8 cellular contexts compared by ENCODE assay signal in genomic region chr1:150576794-150577556, GRCh38. TPM values are rescaled to one million over a fixed set of nuclear protein-coding genes. Genes with fewer than 3 reads are reported as not detected.
DNase-seq lines count a peak whose midpoint lies in the region; ATAC-seq, FAIRE-seq and TF ChIP-seq lines count a peak whose summit lies in the region.

No MANE protein-coding gene starts in this region.

- H3K9me3 ChIP-seq in Peyer's patch: no peaks in the 10 kb centered on the region
- no peaks in the 10 kb centered on the region for H3K9me3 ChIP-seq in esophagus (ENCODE audit: control insufficient read depth in 2 of 2, insufficient read depth in 1 of 2, low read depth in 1 of 2, low read length in 1 of 2)
- no peaks in the 10 kb centered on the region for H3K9me3 ChIP-seq in pancreas

- FAIRE-seq in pancreas (lab: Jason Lieb, UNC): no peak

- H3K27me3 ChIP-seq in Peyer's patch: no peaks in the 10 kb centered on the region
- H3K27me3 ChIP-seq in esophagus (ENCODE audit: control insufficient read depth in 1 of 2, insufficient read depth in 2 of 2, low read length in 2 of 2): no peaks in the 10 kb centered on the region
- H3K27me3 ChIP-seq in pancreas: no peaks in the 10 kb centered on the region

- H3K36me3 ChIP-seq in Peyer's patch: peaks cover 0 to 63% (median 0%) of the 10 kb centered on the region in 3 donors
- H3K36me3 ChIP-seq in esophagus (ENCODE audit: control insufficient read depth in 2 of 2, insufficient read depth in 2 of 2, low read length in 1 of 2): peaks cover 2 to 19% of the 10 kb centered on the region in 2 donors
- peaks cover 0 to 27% (median 20%) of the 10 kb centered on the region in 3 donors for H3K36me3 ChIP-seq in pancreas

- intact Hi-C loops in pancreas (cut with DNase I): no loop called here

- TF ChIP-seq CTCF in Peyer's patch (IDR thresholded peaks at IDR 0.05) (no peak), pancreas (IDR thresholded peaks at IDR 0.05) (no peak)

- 0 to 15% methylated on average over 2 of the region's 2 CpGs for WGBS in esophagus, 2 donors
- 1 to 3% methylated on average over 2 of the region's 2 CpGs for WGBS in pancreas, 2 donors

- H3K4me1 ChIP-seq in Peyer's patch (peaks cover 3 to 46% (median 25%) of the 10 kb centered on the region in 4 donors), esophagus (ENCODE audit: control insufficient read depth in 2 of 2, insufficient read depth in 2 of 2, low read length in 1 of 2) (peaks cover 0 to 5% of the 10 kb centered on the region in 2 donors), pancreas (peaks cover 19 to 42% (median 41%) of the 10 kb centered on the region in 3 donors)

- TF ChIP-seq POLR2A in Peyer's patch (IDR thresholded peaks at IDR 0.05): peak in 1 of 2 donors; percentile 19

- H3K4me3 ChIP-seq in Peyer's patch: peak overlapping the region; percentile 81 to 99 (median 88)
- peak overlapping the region; percentile 52 to 95 for H3K4me3 ChIP-seq in esophagus (ENCODE audit: low read depth in 1 of 2, low read length in 2 of 2)
- peak overlapping the region; percentile 77 to 98 (median 95) for H3K4me3 ChIP-seq in pancreas

- peak; percentile 33 for DNase-seq in ELR (ENCODE audit: low read depth)
- DNase-seq in Peyer's patch: peak in 2 of 3 donors; percentile 9 to 45
- DNase-seq in pancreas: no peak
- DNase-seq in NCI-H2171 treated with DMSO at 0.1 percent for 48 hours (lab: John Stamatoyannopoulos, UW): no peak
- no peak for DNase-seq in activated CD4-positive, CD25-positive, alpha-beta regulatory T cell (lab: John Stamatoyannopoulos, UW)

- H3K27ac ChIP-seq in Peyer's patch (peak overlapping the region; percentile 97 to 100 (median 100)), esophagus (ENCODE audit: low read depth in 2 of 2, low read length in 1 of 2) (peak overlapping the region; percentile 68 to 83), pancreas (peak overlapping the region in 3 of 4 donors; percentile 98 to 100 (median 99))

- ATAC-seq in pancreas (no peak), GM18498 (IDR thresholded peaks at IDR 0.05; ENCODE audit: unreplicated experiment) (no peak), GM19023 (IDR thresholded peaks at IDR 0.05; ENCODE audit: unreplicated experiment) (no peak)

RNA-seq across cellular contexts. Expression of gene MCL1, which starts 2.4 kb away (rescaled TPM):
- total RNA-seq in Peyer's patch (100 to 1,000 TPM; 102 to 154 (median 140) TPM), pancreas (100 to 1,000 TPM in 3 of 6 donors, 10 to 100 TPM in 3; 91.6 to 163 (median 108) TPM)
- polyA plus RNA-seq in esophagus (100 to 1,000 TPM in 1 of 2 donors, 10 to 100 TPM in 1; 99.3 to 101 TPM), pancreas (10 to 100 TPM; 69.2 to 95.7 TPM)

RNA-seq across cellular contexts. Expression of gene ADAMTSL4, which starts 27.8 kb away (rescaled TPM):
- 10 to 100 TPM in 3 of 4 donors, 1 to 10 TPM in 1; 2.3 to 28.9 (median 15.3) TPM for total RNA-seq in Peyer's patch
- polyA plus RNA-seq in esophagus: 100 to 1,000 TPM in 1 of 2 donors, 10 to 100 TPM in 1; 43.2 to 108 TPM
- 1 to 10 TPM; 1.3 to 6.2 (median 3.0) TPM for total RNA-seq in pancreas
- polyA plus RNA-seq in pancreas: 1 to 10 TPM; 3.5 to 8.0 TPM

RNA-seq across cellular contexts. Expression of gene ENSA, which starts 52.4 kb away (rescaled TPM):
- total RNA-seq in Peyer's patch (100 to 1,000 TPM; 173 to 231 (median 206) TPM), pancreas (10 to 100 TPM; 53.9 to 76.3 (median 67.9) TPM)
- polyA plus RNA-seq in esophagus (100 to 1,000 TPM; 290 to 298 TPM), pancreas (10 to 100 TPM; 62.6 to 86.0 TPM)

Comparison
In these comparisons a context has a peak if more than half of its experiments do, and no peak if none do; other contexts are left out.
1. DNase-seq: peak in ELR (single experiment) and Peyer's patch (2 of 3); none in pancreas (0 of 6), NCI-H2171 treated with DMSO at 0.1 percent for 48 hours (single experiment) and activated CD4-positive, CD25-positive, alpha-beta regulatory T cell (0 of 4).
2. Peak in every context shown above with its lines, with median percentiles within 50 percentile points of each other: H3K27ac ChIP-seq and H3K4me3 ChIP-seq.